In the genomic region with DNA sequence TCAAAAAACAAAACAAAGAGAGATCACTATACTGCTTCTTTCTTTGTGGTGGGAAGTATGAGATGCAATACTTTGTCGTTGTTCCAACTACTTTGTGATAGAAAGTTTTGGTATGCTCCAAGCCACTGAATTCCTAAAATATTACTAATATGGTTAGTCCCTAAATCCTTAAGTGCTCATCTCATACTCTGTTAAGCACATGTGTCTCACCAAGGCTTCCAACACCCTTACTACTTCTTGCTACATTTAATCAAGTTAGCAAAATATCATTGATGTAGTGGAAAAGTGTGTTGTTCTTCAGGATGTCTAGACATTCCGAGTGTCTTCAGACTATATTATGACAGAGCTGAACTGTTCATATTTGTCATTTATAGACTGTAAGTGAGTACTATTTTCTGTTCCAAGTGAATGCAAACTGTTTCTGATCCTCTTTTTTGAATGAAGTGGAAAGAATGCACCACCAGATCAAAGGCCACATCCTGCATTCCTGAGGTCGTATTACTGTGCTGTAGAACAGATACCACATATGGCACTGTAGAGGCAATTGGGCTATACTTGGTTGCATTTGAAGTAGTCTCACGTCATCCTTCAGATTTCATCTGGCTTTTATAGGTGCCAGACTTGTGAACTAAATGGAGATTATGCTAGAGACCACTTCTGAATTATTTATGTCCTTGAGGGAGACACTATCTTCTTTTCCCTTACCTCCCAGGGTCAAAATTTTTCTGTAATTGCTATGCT, we compare ENCODE assay signal across 1 cellular context.
TF ChIP-seq lines count a peak whose summit lies in the region.

No MANE protein-coding gene starts in this region.

TF ChIP-seq in SK-N-SH treated with all-trans-retinoic acid at 6 μM for 48 hours, 23 proteins besides CTCF, POLR2A, EP300 and RAD21 (continued from another document):
- TF ChIP-seq, protein P1, sequence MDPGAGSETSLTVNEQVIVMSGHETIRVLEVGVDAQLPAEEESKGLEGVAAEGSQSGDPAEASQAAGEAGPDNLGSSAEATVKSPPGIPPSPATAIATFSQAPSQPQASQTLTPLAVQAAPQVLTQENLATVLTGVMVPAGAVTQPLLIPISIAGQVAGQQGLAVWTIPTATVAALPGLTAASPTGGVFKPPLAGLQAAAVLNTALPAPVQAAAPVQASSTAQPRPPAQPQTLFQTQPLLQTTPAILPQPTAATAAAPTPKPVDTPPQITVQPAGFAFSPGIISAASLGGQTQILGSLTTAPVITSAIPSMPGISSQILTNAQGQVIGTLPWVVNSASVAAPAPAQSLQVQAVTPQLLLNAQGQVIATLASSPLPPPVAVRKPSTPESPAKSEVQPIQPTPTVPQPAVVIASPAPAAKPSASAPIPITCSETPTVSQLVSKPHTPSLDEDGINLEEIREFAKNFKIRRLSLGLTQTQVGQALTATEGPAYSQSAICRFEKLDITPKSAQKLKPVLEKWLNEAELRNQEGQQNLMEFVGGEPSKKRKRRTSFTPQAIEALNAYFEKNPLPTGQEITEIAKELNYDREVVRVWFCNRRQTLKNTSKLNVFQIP (CRISPR knock-in tag; IDR thresholded peaks at IDR 0.05; ENCODE audit: borderline replicate concordance, low read depth), result no peak
- TF ChIP-seq ESRRG (CRISPR knock-in tag; IDR thresholded peaks at IDR 0.05), result no peak
- TF ChIP-seq ARNTL (CRISPR knock-in tag; IDR thresholded peaks at IDR 0.05; ENCODE audit: borderline replicate concordance, low read depth), result no peak
- TF ChIP-seq, protein P2, sequence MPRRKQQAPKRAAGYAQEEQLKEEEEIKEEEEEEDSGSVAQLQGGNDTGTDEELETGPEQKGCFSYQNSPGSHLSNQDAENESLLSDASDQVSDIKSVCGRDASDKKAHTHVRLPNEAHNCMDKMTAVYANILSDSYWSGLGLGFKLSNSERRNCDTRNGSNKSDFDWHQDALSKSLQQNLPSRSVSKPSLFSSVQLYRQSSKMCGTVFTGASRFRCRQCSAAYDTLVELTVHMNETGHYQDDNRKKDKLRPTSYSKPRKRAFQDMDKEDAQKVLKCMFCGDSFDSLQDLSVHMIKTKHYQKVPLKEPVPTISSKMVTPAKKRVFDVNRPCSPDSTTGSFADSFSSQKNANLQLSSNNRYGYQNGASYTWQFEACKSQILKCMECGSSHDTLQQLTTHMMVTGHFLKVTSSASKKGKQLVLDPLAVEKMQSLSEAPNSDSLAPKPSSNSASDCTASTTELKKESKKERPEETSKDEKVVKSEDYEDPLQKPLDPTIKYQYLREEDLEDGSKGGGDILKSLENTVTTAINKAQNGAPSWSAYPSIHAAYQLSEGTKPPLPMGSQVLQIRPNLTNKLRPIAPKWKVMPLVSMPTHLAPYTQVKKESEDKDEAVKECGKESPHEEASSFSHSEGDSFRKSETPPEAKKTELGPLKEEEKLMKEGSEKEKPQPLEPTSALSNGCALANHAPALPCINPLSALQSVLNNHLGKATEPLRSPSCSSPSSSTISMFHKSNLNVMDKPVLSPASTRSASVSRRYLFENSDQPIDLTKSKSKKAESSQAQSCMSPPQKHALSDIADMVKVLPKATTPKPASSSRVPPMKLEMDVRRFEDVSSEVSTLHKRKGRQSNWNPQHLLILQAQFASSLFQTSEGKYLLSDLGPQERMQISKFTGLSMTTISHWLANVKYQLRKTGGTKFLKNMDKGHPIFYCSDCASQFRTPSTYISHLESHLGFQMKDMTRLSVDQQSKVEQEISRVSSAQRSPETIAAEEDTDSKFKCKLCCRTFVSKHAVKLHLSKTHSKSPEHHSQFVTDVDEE (CRISPR knock-in tag; IDR thresholded peaks at IDR 0.05), result no peak
